Comparison of ENCODE assay signal across 17 cellular contexts in genomic region chr2:129730979-129731378, GRCh38.
"Had no signal": no experiment of that assay in that cellular context is flagged by ENCODE, and none has a peak within 500 bp of the region (broad histone marks: within the 10 kb centered on the region; RNA-seq: fewer than 3 reads in every experiment).

No MANE protein-coding gene starts in this region.

- H3K4me3 ChIP-seq: coronary artery, gastrocnemius medialis, heart right ventricle, sigmoid colon, skin epidermis, stomach, thoracic aorta, transverse colon had no signal

- H3K27me3 ChIP-seq: gastrocnemius medialis, sigmoid colon, stomach, transverse colon had no signal

- H3K36me3 ChIP-seq: gastrocnemius medialis, heart right ventricle, sigmoid colon, stomach, thoracic aorta, transverse colon had no signal

- H3K27ac ChIP-seq: coronary artery, gastrocnemius medialis, heart right ventricle, sigmoid colon, skin epidermis, stomach, thoracic aorta, transverse colon had no signal

- ATAC-seq: gastrocnemius medialis; heart right ventricle; left lobe of liver; naive thymus-derived CD4-positive, alpha-beta T cell had no signal

- H3K4me1 ChIP-seq: gastrocnemius medialis, heart right ventricle, sigmoid colon, transverse colon had no signal

- H3K9me3 ChIP-seq: gastrocnemius medialis, heart right ventricle, sigmoid colon, stomach, thoracic aorta, transverse colon had no signal

- DNase-seq: effector CD4-positive, alpha-beta T cell; gastrocnemius medialis; heart right ventricle; hypothalamus; mammary epithelial cell; naive thymus-derived CD4-positive, alpha-beta T cell; nephron progenitor cell; sigmoid colon; stimulated activated CD4-positive, alpha-beta T cell treated with anti-CD3 and anti-CD28 coated beads, Interleukin-2, amount 100 ng/mL, for 24 hours; stimulated activated naive CD4-positive, alpha-beta T cell; stomach; substantia nigra; transverse colon had no signal
